ENCODE assay signal across 1 cellular context in the genomic region with DNA sequence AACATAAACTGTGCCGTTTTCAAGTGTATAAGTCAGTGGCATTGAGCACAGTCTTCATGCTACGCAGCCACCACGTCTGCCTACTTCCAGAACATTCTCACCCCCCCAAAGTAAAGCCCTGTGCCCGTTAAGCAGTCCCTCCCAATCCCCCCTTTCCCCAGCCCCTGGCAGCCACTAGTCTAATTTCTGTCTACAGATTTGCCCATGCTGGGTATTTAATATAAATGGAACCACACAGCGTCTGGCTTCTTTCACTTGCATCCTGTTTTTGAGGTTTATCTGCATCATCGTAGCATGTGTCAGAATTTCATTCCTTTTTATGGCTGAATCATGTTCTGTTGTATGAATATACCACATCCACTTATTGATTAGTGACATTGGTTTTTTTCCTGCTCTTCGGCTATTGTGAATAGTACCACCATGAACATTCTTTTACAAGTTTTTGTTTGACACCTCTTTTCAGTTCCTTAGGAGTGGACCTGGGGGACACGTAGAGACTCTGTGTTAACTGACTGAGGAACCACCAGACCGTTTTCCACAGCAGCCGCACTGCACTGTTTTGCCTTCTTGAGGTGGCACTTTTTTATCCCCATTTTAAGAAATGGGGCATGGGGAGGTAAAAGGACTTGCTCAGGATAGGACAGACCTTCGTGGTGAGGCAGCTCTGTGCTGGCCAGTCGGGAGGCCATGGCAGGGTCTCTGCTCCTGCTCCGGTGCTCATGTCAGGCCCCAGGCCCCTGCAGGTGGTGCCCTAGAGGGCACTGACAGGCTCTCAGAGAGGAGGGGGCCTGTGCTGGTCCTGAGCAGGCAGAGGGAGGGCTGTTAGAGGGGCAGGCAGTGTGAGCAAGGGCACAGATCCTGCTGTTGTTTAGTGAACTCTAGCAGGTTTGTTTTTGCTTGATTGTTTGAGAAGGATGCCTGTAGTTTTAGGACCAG.
TF ChIP-seq lines count a peak whose summit lies in the region.

No MANE protein-coding gene starts in this region.

TF ChIP-seq in H1, 55 proteins besides CTCF, POLR2A, EP300 and RAD21 (continued from another document):
- TF ChIP-seq KDM4A (IDR thresholded peaks at IDR 0.05; ENCODE audit: low read depth, low read length, severe bottlenecking) (no peak), SIN3A (conservative IDR thresholded peaks at IDR 0.05 in 1 of 2, IDR thresholded peaks at IDR 0.05 in 1 of 2; ENCODE audit: low read depth in 1 of 2, low read length in 2 of 2) (no peak), YY1 (IDR thresholded peaks at IDR 0.05; ENCODE audit: low read depth, low read length) (no peak), SRF (IDR thresholded peaks at IDR 0.05; ENCODE audit: low read depth, low read length) (no peak), SP1 (IDR thresholded peaks at IDR 0.05; ENCODE audit: low read depth, low read length) (no peak), SP4 (IDR thresholded peaks at IDR 0.05; ENCODE audit: low read length) (no peak), TAF1 (IDR thresholded peaks at IDR 0.05; ENCODE audit: low read depth, low read length) (no peak), KDM1A (IDR thresholded peaks at IDR 0.05; ENCODE audit: borderline replicate concordance, low read length) (no peak), CBX5 (IDR thresholded peaks at IDR 0.05; ENCODE audit: low read depth, low read length) (no peak), CHD2 (IDR thresholded peaks at IDR 0.05; ENCODE audit: low read length) (no peak)
